1 cellular context compared by ENCODE assay signal in the genomic region with DNA sequence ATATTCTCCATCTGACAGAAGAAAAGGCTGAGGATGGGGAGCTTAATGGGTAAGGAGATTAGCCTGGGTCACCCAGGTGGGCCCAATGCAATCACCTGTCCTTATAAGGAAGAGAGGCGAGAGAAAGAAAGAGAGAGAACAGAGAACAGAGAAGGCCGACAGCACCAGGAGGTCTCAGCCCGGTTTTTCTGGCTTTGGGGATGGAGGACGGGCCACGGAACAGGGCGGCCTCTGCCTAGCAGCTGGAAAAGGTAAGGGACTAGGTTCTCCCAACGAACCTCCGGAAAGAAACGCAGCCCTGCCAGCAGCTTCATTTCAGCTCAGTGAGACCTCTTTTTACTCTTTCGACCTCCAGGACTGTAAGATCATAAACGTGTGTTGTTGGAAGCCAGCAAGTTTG.
TF ChIP-seq lines count a peak whose summit lies in the region.

No MANE protein-coding gene starts in this region.

TF ChIP-seq in GM23338, 12 proteins besides CTCF, POLR2A, EP300 and RAD21 (continued from another document):
- TF ChIP-seq, protein P1, sequence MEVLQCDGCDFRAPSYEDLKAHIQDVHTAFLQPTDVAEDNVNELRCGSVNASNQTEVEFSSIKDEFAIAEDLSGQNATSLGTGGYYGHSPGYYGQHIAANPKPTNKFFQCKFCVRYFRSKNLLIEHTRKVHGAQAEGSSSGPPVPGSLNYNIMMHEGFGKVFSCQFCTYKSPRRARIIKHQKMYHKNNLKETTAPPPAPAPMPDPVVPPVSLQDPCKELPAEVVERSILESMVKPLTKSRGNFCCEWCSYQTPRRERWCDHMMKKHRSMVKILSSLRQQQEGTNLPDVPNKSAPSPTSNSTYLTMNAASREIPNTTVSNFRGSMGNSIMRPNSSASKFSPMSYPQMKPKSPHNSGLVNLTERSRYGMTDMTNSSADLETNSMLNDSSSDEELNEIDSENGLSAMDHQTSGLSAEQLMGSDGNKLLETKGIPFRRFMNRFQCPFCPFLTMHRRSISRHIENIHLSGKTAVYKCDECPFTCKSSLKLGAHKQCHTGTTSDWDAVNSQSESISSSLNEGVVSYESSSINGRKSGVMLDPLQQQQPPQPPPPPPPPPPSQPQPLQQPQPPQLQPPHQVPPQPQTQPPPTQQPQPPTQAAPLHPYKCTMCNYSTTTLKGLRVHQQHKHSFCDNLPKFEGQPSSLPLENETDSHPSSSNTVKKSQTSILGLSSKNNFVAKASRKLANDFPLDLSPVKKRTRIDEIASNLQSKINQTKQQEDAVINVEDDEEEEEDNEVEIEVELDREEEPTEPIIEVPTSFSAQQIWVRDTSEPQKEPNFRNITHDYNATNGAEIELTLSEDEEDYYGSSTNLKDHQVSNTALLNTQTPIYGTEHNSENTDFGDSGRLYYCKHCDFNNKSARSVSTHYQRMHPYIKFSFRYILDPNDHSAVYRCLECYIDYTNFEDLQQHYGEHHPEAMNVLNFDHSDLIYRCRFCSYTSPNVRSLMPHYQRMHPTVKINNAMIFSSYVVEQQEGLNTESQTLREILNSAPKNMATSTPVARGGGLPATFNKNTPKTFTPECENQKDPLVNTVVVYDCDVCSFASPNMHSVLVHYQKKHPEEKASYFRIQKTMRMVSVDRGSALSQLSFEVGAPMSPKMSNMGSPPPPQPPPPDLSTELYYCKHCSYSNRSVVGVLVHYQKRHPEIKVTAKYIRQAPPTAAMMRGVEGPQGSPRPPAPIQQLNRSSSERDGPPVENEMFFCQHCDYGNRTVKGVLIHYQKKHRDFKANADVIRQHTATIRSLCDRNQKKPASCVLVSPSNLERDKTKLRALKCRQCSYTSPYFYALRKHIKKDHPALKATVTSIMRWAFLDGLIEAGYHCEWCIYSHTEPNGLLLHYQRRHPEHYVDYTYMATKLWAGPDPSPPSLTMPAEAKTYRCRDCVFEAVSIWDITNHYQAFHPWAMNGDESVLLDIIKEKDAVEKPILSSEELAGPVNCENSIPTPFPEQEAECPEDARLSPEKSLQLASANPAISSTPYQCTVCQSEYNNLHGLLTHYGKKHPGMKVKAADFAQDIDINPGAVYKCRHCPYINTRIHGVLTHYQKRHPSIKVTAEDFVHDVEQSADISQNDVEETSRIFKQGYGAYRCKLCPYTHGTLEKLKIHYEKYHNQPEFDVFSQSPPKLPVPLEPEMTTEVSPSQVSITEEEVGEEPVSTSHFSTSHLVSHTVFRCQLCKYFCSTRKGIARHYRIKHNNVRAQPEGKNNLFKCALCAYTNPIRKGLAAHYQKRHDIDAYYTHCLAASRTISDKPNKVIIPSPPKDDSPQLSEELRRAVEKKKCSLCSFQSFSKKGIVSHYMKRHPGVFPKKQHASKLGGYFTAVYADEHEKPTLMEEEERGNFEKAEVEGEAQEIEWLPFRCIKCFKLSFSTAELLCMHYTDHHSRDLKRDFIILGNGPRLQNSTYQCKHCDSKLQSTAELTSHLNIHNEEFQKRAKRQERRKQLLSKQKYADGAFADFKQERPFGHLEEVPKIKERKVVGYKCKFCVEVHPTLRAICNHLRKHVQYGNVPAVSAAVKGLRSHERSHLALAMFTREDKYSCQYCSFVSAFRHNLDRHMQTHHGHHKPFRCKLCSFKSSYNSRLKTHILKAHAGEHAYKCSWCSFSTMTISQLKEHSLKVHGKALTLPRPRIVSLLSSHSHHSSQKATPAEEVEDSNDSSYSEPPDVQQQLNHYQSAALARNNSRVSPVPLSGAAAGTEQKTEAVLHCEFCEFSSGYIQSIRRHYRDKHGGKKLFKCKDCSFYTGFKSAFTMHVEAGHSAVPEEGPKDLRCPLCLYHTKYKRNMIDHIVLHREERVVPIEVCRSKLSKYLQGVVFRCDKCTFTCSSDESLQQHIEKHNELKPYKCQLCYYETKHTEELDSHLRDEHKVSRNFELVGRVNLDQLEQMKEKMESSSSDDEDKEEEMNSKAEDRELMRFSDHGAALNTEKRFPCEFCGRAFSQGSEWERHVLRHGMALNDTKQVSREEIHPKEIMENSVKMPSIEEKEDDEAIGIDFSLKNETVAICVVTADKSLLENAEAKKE (CRISPR knock-in tag; IDR thresholded peaks at IDR 0.05) = no peak
TF ChIP-seq in GM23338: peak in this region for 0.
